Comparison of ENCODE assay signal across 9 cellular contexts in the genomic region with DNA sequence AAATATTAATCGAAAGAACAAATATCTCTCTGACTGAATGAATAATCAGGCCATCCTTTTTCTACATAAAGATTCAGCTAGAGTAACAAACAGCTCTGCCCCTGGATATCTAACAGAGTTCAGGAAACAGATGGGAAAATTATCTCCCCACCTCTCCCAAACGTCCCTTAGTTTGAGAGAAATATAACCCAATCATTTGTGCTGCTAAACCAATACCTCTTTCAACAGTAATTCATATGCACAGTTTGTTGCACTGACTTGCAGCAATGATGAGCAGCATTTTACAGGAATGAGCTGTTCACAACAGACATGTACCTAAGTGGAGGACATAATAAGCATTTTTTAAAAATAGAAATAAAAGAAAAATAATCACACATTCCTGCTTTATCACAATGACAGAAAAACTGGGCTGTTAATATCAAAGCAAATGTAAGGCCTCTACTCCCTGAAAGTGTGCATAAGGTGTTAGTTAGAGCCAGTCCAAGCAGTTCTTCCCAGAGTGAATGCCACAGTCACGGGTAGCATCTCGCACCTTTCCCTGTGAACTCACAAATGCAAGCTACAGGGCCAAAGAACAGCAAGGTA. TPM values are rescaled to one million over a fixed set of nuclear protein-coding genes. Genes with fewer than 3 reads are reported as not detected.
A peak's percentile ranks its signal among the peaks of the same experiment; 100 is the strongest.
DNase-seq lines count a peak whose midpoint lies in the region; ATAC-seq and TF ChIP-seq lines count a peak whose summit lies in the region.
"Had no signal": no experiment of that assay in that cellular context is flagged by ENCODE, and none has a peak within 500 bp of the region (broad histone marks: within the 10 kb centered on the region; RNA-seq: fewer than 3 reads in every experiment).

No MANE protein-coding gene starts in this region.

- H3K27me3 ChIP-seq in GM23338 (ENCODE audit: insufficient read depth) = no peaks in the 10 kb centered on the region
- H3K27me3 ChIP-seq in gastrocnemius medialis = no peaks in the 10 kb centered on the region

- no peak overlapping the region for H2AFZ ChIP-seq in GM23338

- TF ChIP-seq CTCF in GM23338 (conservative IDR thresholded peaks at IDR 0.05; ENCODE audit: low read depth in 2 of 2) (no peak), gastrocnemius medialis (IDR thresholded peaks at IDR 0.05 in 4 of 5, conservative IDR thresholded peaks at IDR 0.05 in 1 of 5) (no peak)

- H3K4me1 Mint-ChIP-seq in GM23338 (peaks cover 24% of the 10 kb centered on the region), T-helper 17 cell (peaks cover 42% of the 10 kb centered on the region)

- peak overlapping the region; percentile 63 for H3K4me3 ChIP-seq in GM23338
- peak overlapping the region; percentile 82 to 98 (median 91) for H3K4me3 ChIP-seq in gastrocnemius medialis

- H3K36me3 Mint-ChIP-seq in GM23338 (ENCODE audit: low read depth) (peaks cover 7% of the 10 kb centered on the region; the same call in 2 of the 3 replicates), T-helper 17 cell (ENCODE audit: low read depth) (peaks cover 3% of the 10 kb centered on the region)

- H3K4me1 ChIP-seq in GM23338 (ENCODE audit: insufficient read depth) (peaks cover 23% of the 10 kb centered on the region; the same call in 1 of the 2 replicates), gastrocnemius medialis (peaks cover 35 to 39% of the 10 kb centered on the region in 2 donors)

- DNase-seq in GM23338 (ENCODE audit: low spot score) = no peak
- no peak for DNase-seq in T-helper 17 cell
- peak; percentile 43 for DNase-seq in fibroblast of peridontal ligament (ENCODE audit: extremely low read depth)
- no peak for DNase-seq in gastrocnemius medialis
- no peak for DNase-seq in SKM-1 treated with dmso at 0.1 percent for 144 hours (lab: John Stamatoyannopoulos, UW; ENCODE audit: unreplicated experiment)
- no peak for DNase-seq in DMS153 (lab: John Stamatoyannopoulos, UW)
- no peak for DNase-seq in NCI-H82 treated with DMSO at 0.1 percent for 48 hours (lab: John Stamatoyannopoulos, UW; ENCODE audit: unreplicated experiment)
- DNase-seq in NCI-H1694 treated with DMSO at 0.1 percent for 48 hours (lab: John Stamatoyannopoulos, UW) = no peak
- DNase-seq: posterior cingulate gyrus had no signal

- no peaks in the 10 kb centered on the region for H3K9me2 ChIP-seq in GM23338 (ENCODE audit: insufficient read depth)

- peaks cover 4% of the 10 kb centered on the region; the same call in 1 of the 2 replicates for H4K20me1 ChIP-seq in GM23338 (replicated peaks; ENCODE audit: insufficient read depth)

- no peaks in the 10 kb centered on the region for H3F3A ChIP-seq in GM23338 (replicated peaks; ENCODE audit: low read depth)

- H3K4me3 Mint-ChIP-seq in GM23338 (peak overlapping the region; percentile 95), T-helper 17 cell (peak overlapping the region; percentile 94)

- H3K27ac Mint-ChIP-seq in GM23338 (no peak overlapping the region), T-helper 17 cell (peak overlapping the region; percentile 96)

- peaks cover 7% of the 10 kb centered on the region for H3K27me3 Mint-ChIP-seq in GM23338 (ENCODE audit: insufficient read depth, low read depth, poor library complexity)
- H3K27me3 Mint-ChIP-seq in T-helper 17 cell = no peaks in the 10 kb centered on the region

- ATAC-seq in GM23338 = no peak
- ATAC-seq in T-helper 17 cell = no peak
- no peak for ATAC-seq in gastrocnemius medialis

- H3K27ac ChIP-seq in GM23338 (ENCODE audit: low read depth) (no peak overlapping the region), gastrocnemius medialis (peak overlapping the region; percentile 91 to 95 (median 92))

- H3K9me3 Mint-ChIP-seq in GM23338 = no peaks in the 10 kb centered on the region

- intact Hi-C loops in gastrocnemius medialis (cut with DNase I; ENCODE audit: low total_unique reads) = loop anchor here (2.0 to 5.0 kb wide), 2 partner anchors 67 to 458 kb away; no protein-coding TSS in a partner anchor

- peak overlapping the region; percentile 93 for H3K4me2 ChIP-seq in GM23338

- TF ChIP-seq POLR2A in gastrocnemius medialis (IDR thresholded peaks at IDR 0.05) = no peak

- H3K79me2 ChIP-seq in GM23338 (replicated peaks; ENCODE audit: insufficient read depth) = peaks cover 70% of the 10 kb centered on the region

- H3K36me3 ChIP-seq in GM23338 (ENCODE audit: insufficient read depth) = 0 out of 2 replicates have a peak, but pooled peaks cover 2% of the 10 kb centered on the region
- no peaks in the 10 kb centered on the region for H3K36me3 ChIP-seq in gastrocnemius medialis

- in situ Hi-C loops in gastrocnemius medialis (cut with MboI; ENCODE audit: low sequenced_read_pairs in 4 of 4) = loop anchor here in 2 of 4 donors (25.0 kb wide), 1 partner anchor 337 kb away; no protein-coding TSS in a partner anchor

- no peaks in the 10 kb centered on the region for H3K9me3 ChIP-seq in T-helper 17 cell (ENCODE audit: control insufficient read depth, low read length, poor library complexity, severe bottlenecking)
- no peaks in the 10 kb centered on the region for H3K9me3 ChIP-seq in gastrocnemius medialis

TF ChIP-seq in GM23338, 12 proteins besides CTCF, POLR2A, EP300 and RAD21 (continues in another document):
- TF ChIP-seq STAT1 (IDR thresholded peaks at IDR 0.05; ENCODE audit: unreplicated experiment) = no peak
- no peak for TF ChIP-seq JUNB (IDR thresholded peaks at IDR 0.05; ENCODE audit: unreplicated experiment)
- TF ChIP-seq, protein P1, sequence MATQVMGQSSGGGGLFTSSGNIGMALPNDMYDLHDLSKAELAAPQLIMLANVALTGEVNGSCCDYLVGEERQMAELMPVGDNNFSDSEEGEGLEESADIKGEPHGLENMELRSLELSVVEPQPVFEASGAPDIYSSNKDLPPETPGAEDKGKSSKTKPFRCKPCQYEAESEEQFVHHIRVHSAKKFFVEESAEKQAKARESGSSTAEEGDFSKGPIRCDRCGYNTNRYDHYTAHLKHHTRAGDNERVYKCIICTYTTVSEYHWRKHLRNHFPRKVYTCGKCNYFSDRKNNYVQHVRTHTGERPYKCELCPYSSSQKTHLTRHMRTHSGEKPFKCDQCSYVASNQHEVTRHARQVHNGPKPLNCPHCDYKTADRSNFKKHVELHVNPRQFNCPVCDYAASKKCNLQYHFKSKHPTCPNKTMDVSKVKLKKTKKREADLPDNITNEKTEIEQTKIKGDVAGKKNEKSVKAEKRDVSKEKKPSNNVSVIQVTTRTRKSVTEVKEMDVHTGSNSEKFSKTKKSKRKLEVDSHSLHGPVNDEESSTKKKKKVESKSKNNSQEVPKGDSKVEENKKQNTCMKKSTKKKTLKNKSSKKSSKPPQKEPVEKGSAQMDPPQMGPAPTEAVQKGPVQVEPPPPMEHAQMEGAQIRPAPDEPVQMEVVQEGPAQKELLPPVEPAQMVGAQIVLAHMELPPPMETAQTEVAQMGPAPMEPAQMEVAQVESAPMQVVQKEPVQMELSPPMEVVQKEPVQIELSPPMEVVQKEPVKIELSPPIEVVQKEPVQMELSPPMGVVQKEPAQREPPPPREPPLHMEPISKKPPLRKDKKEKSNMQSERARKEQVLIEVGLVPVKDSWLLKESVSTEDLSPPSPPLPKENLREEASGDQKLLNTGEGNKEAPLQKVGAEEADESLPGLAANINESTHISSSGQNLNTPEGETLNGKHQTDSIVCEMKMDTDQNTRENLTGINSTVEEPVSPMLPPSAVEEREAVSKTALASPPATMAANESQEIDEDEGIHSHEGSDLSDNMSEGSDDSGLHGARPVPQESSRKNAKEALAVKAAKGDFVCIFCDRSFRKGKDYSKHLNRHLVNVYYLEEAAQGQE (IDR thresholded peaks at IDR 0.05; ENCODE audit: unreplicated experiment) = no peak
- no peak for TF ChIP-seq POLR2AphosphoS5 (IDR thresholded peaks at IDR 0.05; ENCODE audit: low read depth)
- TF ChIP-seq NANOG (IDR thresholded peaks at IDR 0.05; ENCODE audit: borderline replicate concordance) = no peak
- TF ChIP-seq CREB1 (CRISPR knock-in tag; IDR thresholded peaks at IDR 0.05; ENCODE audit: low read depth) = no peak
- no peak for TF ChIP-seq ZNF114 (CRISPR knock-in tag; IDR thresholded peaks at IDR 0.05)
- no peak for TF ChIP-seq ZNF331 (CRISPR knock-in tag; IDR thresholded peaks at IDR 0.05; ENCODE audit: low read depth)
- TF ChIP-seq EZH2phosphoT487 (IDR thresholded peaks at IDR 0.05; ENCODE audit: unreplicated experiment) = no peak

RNA-seq across cellular contexts. Expression of a gene that starts 2.3 kb away (rescaled TPM):
- total RNA-seq in GM23338 (2014; rRNA removed; shearing (Covaris generic)) = 27.1 and 29.3 TPM in 2 replicates
- 12.2 and 14.5 TPM in 2 replicates for polyA plus RNA-seq in GM23338 (2016; fragmentation: Nextera tagmentation; extraction: Ambion mirVana)
- 10 to 100 TPM; 32.9 to 33.6 TPM for total RNA-seq in T-helper 17 cell
- total RNA-seq in gastrocnemius medialis = 10 to 100 TPM in 1 of 4 donors, 1 to 10 TPM in 3; 2.8 to 12.0 (median 5.4) TPM
